18 cellular contexts compared by ENCODE assay signal in genomic region chr12:88409257-88409656, GRCh38.
DNase-seq lines count a peak whose midpoint lies in the region; ATAC-seq, FAIRE-seq and TF ChIP-seq lines count a peak whose summit lies in the region.
"Had no signal": no experiment of that assay in that cellular context is flagged by ENCODE, and none has a peak within 500 bp of the region (broad histone marks: within the 10 kb centered on the region; RNA-seq: fewer than 3 reads in every experiment).

No MANE protein-coding gene starts in this region.

- FAIRE-seq in keratinocyte (lab: Jason Lieb, UNC) = no peak
- FAIRE-seq: D721Med, GM18507 had no signal

- H4K20me1 ChIP-seq in GM23248 (ENCODE audit: insufficient read depth) = no peaks in the 10 kb centered on the region
- no peaks in the 10 kb centered on the region for H4K20me1 ChIP-seq in keratinocyte (ENCODE audit: control insufficient read depth, extremely low read depth, insufficient read depth, low read length)
- H4K20me1 ChIP-seq: BLaER1 treated with 17β-estradiol and CSF1 and Interleukin-3, amounts not matched to agents 10 nM and 100 nM had no signal

- peaks cover 95% of the 10 kb centered on the region for H3K79me2 ChIP-seq in GM23248 (ENCODE audit: insufficient read depth)
- no peaks in the 10 kb centered on the region for H3K79me2 ChIP-seq in keratinocyte (ENCODE audit: control insufficient read depth, insufficient read depth, low read length)

- WGBS in GM23248 (ENCODE audit: low coverage in 1 of 2, low lambda C conversion rate in 2 of 2, missing lambda C conversion rate in 2 of 2), 2 experiments = 90 to 96% methylated on average over 3 of the region's 3 CpGs

- DNase-seq in GM23248 (no peak), WTC11 (ENCODE audit: low spot score) (no peak), keratinocyte (ENCODE audit: low read depth, low spot score) (no peak), upper lobe of right lung (no peak), DMS 273 treated with DMSO at 0.1 percent for 48 hours (lab: John Stamatoyannopoulos, UW) (no peak), NCI-H2081 (lab: John Stamatoyannopoulos, UW) (no peak)
- no peak for DNase-seq in effector memory CD8-positive, alpha-beta T cell
- DNase-seq: CD4-positive, CD25-positive, alpha-beta regulatory T cell; CD8-positive, alpha-beta memory T cell; COR-L47; DMS153; DMS79; GDM1; HCEC 1CT had no signal

- H3K27ac ChIP-seq in GM23248 = peak overlapping the region; percentile 6; the same call in 1 of the 2 replicates
- H3K27ac ChIP-seq in keratinocyte (ENCODE audit: control insufficient read depth, insufficient read depth, low read length) = no peak overlapping the region
- H3K27ac ChIP-seq in upper lobe of right lung = no peak overlapping the region
- H3K27ac ChIP-seq: BLaER1 treated with 17β-estradiol and CSF1 and Interleukin-3, amounts not matched to agents 10 nM and 100 nM had no signal

- peaks cover 18% of the 10 kb centered on the region for H3K4me1 Mint-ChIP-seq in WTC11
- H3K4me1 Mint-ChIP-seq in effector memory CD8-positive, alpha-beta T cell (ENCODE audit: low read depth in 2 of 2) = no peaks in the 10 kb centered on the region
- H3K4me1 Mint-ChIP-seq: B cell; CD4-positive, CD25-positive, alpha-beta regulatory T cell; CD8-positive, alpha-beta memory T cell had no signal

- peak overlapping the region; percentile 25; the same call in 1 of the 2 replicates for H3K27ac Mint-ChIP-seq in WTC11
- no peak overlapping the region for H3K27ac Mint-ChIP-seq in effector memory CD8-positive, alpha-beta T cell
- H3K27ac Mint-ChIP-seq: B cell; CD4-positive, CD25-positive, alpha-beta regulatory T cell had no signal

- no peaks in the 10 kb centered on the region for H3K9me1 ChIP-seq in keratinocyte (ENCODE audit: control insufficient read depth, extremely low read depth, insufficient read depth, low read length)

- H3K4me3 ChIP-seq in GM23248 (no peak overlapping the region), keratinocyte (ENCODE audit: control insufficient read depth in 2 of 3, extremely low read depth in 1 of 3, insufficient read depth in 2 of 3, low read depth in 1 of 3, low read length in 3 of 3) (no peak overlapping the region), upper lobe of right lung (no peak overlapping the region)
- H3K4me3 ChIP-seq: BLaER1 treated with 17β-estradiol and CSF1 and Interleukin-3, amounts not matched to agents 10 nM and 100 nM had no signal

- peaks cover 32% of the 10 kb centered on the region for H3F3A ChIP-seq in GM23248 (ENCODE audit: insufficient read depth)

- POLR2A ChIA-PET in WTC11 (lab: Charles Lee) = no interaction called here

- H2AFZ ChIP-seq in GM23248 = no peak overlapping the region
- H2AFZ ChIP-seq in keratinocyte (ENCODE audit: control insufficient read depth, low read length) = peak overlapping the region; percentile 23

- H3K4me1 ChIP-seq in GM23248 (ENCODE audit: insufficient read depth) (peaks cover 43% of the 10 kb centered on the region), keratinocyte (ENCODE audit: control insufficient read depth, extremely low read depth, insufficient read depth, low read length) (peaks cover 9% of the 10 kb centered on the region), upper lobe of right lung (no peaks in the 10 kb centered on the region)

- no peak overlapping the region for H3K4me2 ChIP-seq in GM23248 (ENCODE audit: unreplicated experiment)
- no peak overlapping the region for H3K4me2 ChIP-seq in keratinocyte (ENCODE audit: control insufficient read depth, extremely low read depth, insufficient read depth, low read depth, low read length)
- H3K4me2 ChIP-seq: BLaER1 treated with 17β-estradiol and CSF1 and Interleukin-3, amounts not matched to agents 10 nM and 100 nM had no signal

- in situ Hi-C loops in GM23248 (cut with MboI) = no loop called here

- H3K9ac ChIP-seq in GM23248 (no peak overlapping the region), keratinocyte (ENCODE audit: control insufficient read depth, extremely low read depth, insufficient read depth, low read length) (no peak overlapping the region)
- H3K9ac ChIP-seq: BLaER1 treated with 17β-estradiol and CSF1 and Interleukin-3, amounts not matched to agents 10 nM and 100 nM had no signal

- ATAC-seq in WTC11 (peak; percentile 92), upper lobe of right lung (peak; percentile 30)
- ATAC-seq in effector memory CD8-positive, alpha-beta T cell (replicated peaks) = no peak

- no peaks in the 10 kb centered on the region for H3K9me2 ChIP-seq in GM23248 (ENCODE audit: insufficient read depth)

- dilution Hi-C loops in keratinocyte (cut with MboI; ENCODE audit: extremely low pct_ligation_motif_present, low sequenced_read_pairs) = no loop called here

- H3K9me3 ChIP-seq in GM23248 (ENCODE audit: low read depth) (no peaks in the 10 kb centered on the region), keratinocyte (ENCODE audit: control insufficient read depth, low read depth, low read length) (no peaks in the 10 kb centered on the region), upper lobe of right lung (no peaks in the 10 kb centered on the region)
- H3K9me3 ChIP-seq: BLaER1 treated with 17β-estradiol and CSF1 and Interleukin-3, amounts not matched to agents 10 nM and 100 nM had no signal

- H3K36me3 Mint-ChIP-seq in WTC11 = no peaks in the 10 kb centered on the region
- no peaks in the 10 kb centered on the region for H3K36me3 Mint-ChIP-seq in effector memory CD8-positive, alpha-beta T cell (ENCODE audit: insufficient read depth)
- H3K36me3 Mint-ChIP-seq: CD4-positive, CD25-positive, alpha-beta regulatory T cell; CD8-positive, alpha-beta memory T cell had no signal

- intact Hi-C loops in upper lobe of right lung (cut with DNase I) = no loop called here

- H3K36me3 ChIP-seq in GM23248 (ENCODE audit: low read depth) (no peaks in the 10 kb centered on the region), keratinocyte (ENCODE audit: control insufficient read depth in 2 of 2, extremely low read depth in 1 of 2, insufficient read depth in 2 of 2, low read length in 2 of 2) (no peaks in the 10 kb centered on the region), upper lobe of right lung (no peaks in the 10 kb centered on the region)
- H3K36me3 ChIP-seq: BLaER1 treated with 17β-estradiol and CSF1 and Interleukin-3, amounts not matched to agents 10 nM and 100 nM had no signal

- TF ChIP-seq CTCF in WTC11 (IDR thresholded peaks at IDR 0.05) (no peak), keratinocyte (optimal IDR thresholded peaks at IDR 0.05 in 1 of 3, IDR thresholded peaks at IDR 0.05 in 1 of 3, conservative IDR thresholded peaks at IDR 0.05 in 1 of 3; ENCODE audit: extremely low read depth in 1 of 3, insufficient read depth in 2 of 3, low read length in 3 of 3) (no peak), upper lobe of right lung (IDR thresholded peaks at IDR 0.05) (no peak)

- no peaks in the 10 kb centered on the region for H3K9me3 Mint-ChIP-seq in WTC11
- H3K9me3 Mint-ChIP-seq in effector memory CD8-positive, alpha-beta T cell = peaks cover 0 to 3% of the 10 kb centered on the region in 2 donors
- H3K9me3 Mint-ChIP-seq: CD8-positive, alpha-beta memory T cell had no signal

- no peak overlapping the region for H3K4me3 Mint-ChIP-seq in WTC11
- H3K4me3 Mint-ChIP-seq in effector memory CD8-positive, alpha-beta T cell = no peak overlapping the region
- H3K4me3 Mint-ChIP-seq: B cell; CD8-positive, alpha-beta memory T cell had no signal

- H3K27me3 Mint-ChIP-seq in WTC11 (ENCODE audit: low read depth) = no peaks in the 10 kb centered on the region
- H3K27me3 Mint-ChIP-seq in effector memory CD8-positive, alpha-beta T cell = no peaks in the 10 kb centered on the region
- H3K27me3 Mint-ChIP-seq: B cell; CD4-positive, CD25-positive, alpha-beta regulatory T cell had no signal

- CTCF ChIA-PET in WTC11 (lab: Charles Lee) = no interaction called here

- H3K27me3 ChIP-seq in GM23248 (replicated peaks; ENCODE audit: insufficient read depth) = no peaks in the 10 kb centered on the region
- no peaks in the 10 kb centered on the region for H3K27me3 ChIP-seq in keratinocyte (ENCODE audit: control insufficient read depth, extremely low read depth, insufficient read depth, low read length)
- no peaks in the 10 kb centered on the region for H3K27me3 ChIP-seq in upper lobe of right lung
- H3K27me3 ChIP-seq: BLaER1 treated with 17β-estradiol and CSF1 and Interleukin-3, amounts not matched to agents 10 nM and 100 nM had no signal

TF ChIP-seq in WTC11, 78 proteins besides CTCF, POLR2A, EP300 and RAD21:
- no peak for TF ChIP-seq HMGA2 (CRISPR knock-in tag; IDR thresholded peaks at IDR 0.05)
- no peak for TF ChIP-seq ZBTB43 (CRISPR knock-in tag; IDR thresholded peaks at IDR 0.05)
- no peak for TF ChIP-seq KAT7 (CRISPR knock-in tag; IDR thresholded peaks at IDR 0.05; ENCODE audit: borderline replicate concordance)
- TF ChIP-seq GABPB1 (CRISPR knock-in tag; IDR thresholded peaks at IDR 0.05) = no peak
- no peak for TF ChIP-seq NR3C1 (CRISPR knock-in tag; conservative IDR thresholded peaks at IDR 0.05; ENCODE audit: low read depth)
- TF ChIP-seq TP53 (CRISPR knock-in tag; IDR thresholded peaks at IDR 0.05) = no peak
TF ChIP-seq in WTC11: peak in this region for 0.
